Comparison of ENCODE assay signal across 1 cellular context in the genomic region with DNA sequence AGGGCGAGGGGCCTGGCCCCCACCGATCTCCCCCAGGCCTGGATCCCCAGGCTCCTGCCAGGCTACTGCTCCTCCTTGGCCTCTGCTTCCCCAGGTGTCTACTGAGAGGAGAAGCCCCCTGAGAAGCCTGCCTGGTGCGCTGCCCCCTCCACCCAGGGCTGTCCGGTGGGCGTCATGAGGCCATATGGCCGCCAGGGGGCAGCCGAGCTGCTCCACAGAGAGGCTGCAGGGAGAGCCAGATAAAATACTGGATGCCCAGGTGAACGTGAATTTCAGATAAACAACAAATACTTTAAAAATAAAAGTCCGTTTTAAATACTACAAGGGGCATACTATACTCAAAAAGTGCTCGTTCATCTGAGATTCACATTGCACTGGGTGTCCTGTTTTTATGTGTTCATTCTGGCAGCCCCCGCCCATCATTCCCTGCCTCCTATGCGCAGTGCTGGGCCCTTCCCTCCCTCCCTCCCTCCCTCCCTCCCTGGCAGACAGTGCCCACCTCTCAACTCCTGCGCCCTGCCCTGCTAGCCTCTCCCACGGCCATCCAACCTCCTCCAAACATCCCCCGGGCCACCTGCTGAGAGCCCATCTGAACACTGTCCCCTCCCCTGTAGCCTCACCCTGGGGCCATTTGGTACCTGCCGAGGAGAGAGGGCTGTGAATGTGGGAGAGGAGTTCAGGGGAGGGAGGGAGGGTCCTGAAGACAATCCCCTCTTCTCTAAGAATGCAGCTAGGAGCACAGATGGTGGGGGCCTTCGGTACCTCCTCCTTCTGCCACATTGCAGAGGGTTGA.
TF ChIP-seq lines count a peak whose summit lies in the region.

No MANE protein-coding gene starts in this region.

TF ChIP-seq in K562, 482 proteins besides CTCF, POLR2A, EP300 and RAD21 (continued from another document):
- TF ChIP-seq, protein P1, sequence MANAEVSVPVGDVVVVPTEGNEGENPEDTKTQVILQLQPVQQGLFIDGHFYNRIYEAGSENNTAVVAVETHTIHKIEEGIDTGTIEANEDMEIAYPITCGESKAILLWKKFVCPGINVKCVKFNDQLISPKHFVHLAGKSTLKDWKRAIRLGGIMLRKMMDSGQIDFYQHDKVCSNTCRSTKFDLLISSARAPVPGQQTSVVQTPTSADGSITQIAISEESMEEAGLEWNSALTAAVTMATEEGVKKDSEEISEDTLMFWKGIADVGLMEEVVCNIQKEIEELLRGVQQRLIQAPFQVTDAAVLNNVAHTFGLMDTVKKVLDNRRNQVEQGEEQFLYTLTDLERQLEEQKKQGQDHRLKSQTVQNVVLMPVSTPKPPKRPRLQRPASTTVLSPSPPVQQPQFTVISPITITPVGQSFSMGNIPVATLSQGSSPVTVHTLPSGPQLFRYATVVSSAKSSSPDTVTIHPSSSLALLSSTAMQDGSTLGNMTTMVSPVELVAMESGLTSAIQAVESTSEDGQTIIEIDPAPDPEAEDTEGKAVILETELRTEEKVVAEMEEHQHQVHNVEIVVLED (CRISPR knock-in tag; IDR thresholded peaks at IDR 0.05) = no peak
- TF ChIP-seq CREM (IDR thresholded peaks at IDR 0.05; ENCODE audit: low read depth) (peak; percentile 52), MAZ (CRISPR knock-in tag; conservative IDR thresholded peaks at IDR 0.05 in 1 of 2, IDR thresholded peaks at IDR 0.05 in 1 of 2) (peak in 1 of 2 experiments; percentile 50; a peak in 1 of 4 replicates), STAG1 (CRISPR knock-in tag; IDR thresholded peaks at IDR 0.05; ENCODE audit: borderline replicate concordance) (peak; percentile 67; the same call in 1 of the 2 replicates), KLF16 (IDR thresholded peaks at IDR 0.05) (peak; percentile 42; the same call in 1 of the 2 replicates), XRCC5 (IDR thresholded peaks at IDR 0.05; ENCODE audit: low read depth, low read length) (0 out of 2 replicates have a peak, but pooled peaks have one; percentile 45)
- TF ChIP-seq, protein P2, sequence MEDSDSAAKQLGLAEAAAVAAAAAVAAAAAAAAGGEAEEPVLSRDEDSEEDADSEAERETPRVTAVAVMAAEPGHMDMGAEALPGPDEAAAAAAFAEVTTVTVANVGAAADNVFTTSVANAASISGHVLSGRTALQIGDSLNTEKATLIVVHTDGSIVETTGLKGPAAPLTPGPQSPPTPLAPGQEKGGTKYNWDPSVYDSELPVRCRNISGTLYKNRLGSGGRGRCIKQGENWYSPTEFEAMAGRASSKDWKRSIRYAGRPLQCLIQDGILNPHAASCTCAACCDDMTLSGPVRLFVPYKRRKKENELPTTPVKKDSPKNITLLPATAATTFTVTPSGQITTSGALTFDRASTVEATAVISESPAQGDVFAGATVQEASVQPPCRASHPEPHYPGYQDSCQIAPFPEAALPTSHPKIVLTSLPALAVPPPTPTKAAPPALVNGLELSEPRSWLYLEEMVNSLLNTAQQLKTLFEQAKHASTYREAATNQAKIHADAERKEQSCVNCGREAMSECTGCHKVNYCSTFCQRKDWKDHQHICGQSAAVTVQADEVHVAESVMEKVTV (CRISPR knock-in tag; IDR thresholded peaks at IDR 0.05) = 0 out of 2 replicates have a peak, but pooled peaks have one; percentile 16
- TF ChIP-seq, protein P3, sequence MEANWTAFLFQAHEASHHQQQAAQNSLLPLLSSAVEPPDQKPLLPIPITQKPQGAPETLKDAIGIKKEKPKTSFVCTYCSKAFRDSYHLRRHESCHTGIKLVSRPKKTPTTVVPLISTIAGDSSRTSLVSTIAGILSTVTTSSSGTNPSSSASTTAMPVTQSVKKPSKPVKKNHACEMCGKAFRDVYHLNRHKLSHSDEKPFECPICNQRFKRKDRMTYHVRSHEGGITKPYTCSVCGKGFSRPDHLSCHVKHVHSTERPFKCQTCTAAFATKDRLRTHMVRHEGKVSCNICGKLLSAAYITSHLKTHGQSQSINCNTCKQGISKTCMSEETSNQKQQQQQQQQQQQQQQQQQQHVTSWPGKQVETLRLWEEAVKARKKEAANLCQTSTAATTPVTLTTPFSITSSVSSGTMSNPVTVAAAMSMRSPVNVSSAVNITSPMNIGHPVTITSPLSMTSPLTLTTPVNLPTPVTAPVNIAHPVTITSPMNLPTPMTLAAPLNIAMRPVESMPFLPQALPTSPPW (CRISPR knock-in tag; IDR thresholded peaks at IDR 0.05) = peak; percentile 30
- TF ChIP-seq, protein P4, sequence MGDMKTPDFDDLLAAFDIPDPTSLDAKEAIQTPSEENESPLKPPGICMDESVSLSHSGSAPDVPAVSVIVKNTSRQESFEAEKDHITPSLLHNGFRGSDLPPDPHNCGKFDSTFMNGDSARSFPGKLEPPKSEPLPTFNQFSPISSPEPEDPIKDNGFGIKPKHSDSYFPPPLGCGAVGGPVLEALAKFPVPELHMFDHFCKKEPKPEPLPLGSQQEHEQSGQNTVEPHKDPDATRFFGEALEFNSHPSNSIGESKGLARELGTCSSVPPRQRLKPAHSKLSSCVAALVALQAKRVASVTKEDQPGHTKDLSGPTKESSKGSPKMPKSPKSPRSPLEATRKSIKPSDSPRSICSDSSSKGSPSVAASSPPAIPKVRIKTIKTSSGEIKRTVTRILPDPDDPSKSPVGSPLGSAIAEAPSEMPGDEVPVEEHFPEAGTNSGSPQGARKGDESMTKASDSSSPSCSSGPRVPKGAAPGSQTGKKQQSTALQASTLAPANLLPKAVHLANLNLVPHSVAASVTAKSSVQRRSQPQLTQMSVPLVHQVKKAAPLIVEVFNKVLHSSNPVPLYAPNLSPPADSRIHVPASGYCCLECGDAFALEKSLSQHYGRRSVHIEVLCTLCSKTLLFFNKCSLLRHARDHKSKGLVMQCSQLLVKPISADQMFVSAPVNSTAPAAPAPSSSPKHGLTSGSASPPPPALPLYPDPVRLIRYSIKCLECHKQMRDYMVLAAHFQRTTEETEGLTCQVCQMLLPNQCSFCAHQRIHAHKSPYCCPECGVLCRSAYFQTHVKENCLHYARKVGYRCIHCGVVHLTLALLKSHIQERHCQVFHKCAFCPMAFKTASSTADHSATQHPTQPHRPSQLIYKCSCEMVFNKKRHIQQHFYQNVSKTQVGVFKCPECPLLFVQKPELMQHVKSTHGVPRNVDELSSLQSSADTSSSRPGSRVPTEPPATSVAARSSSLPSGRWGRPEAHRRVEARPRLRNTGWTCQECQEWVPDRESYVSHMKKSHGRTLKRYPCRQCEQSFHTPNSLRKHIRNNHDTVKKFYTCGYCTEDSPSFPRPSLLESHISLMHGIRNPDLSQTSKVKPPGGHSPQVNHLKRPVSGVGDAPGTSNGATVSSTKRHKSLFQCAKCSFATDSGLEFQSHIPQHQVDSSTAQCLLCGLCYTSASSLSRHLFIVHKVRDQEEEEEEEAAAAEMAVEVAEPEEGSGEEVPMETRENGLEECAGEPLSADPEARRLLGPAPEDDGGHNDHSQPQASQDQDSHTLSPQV (IDR thresholded peaks at IDR 0.05) = no peak
